19 cellular contexts compared by ENCODE assay signal in the genomic region with DNA sequence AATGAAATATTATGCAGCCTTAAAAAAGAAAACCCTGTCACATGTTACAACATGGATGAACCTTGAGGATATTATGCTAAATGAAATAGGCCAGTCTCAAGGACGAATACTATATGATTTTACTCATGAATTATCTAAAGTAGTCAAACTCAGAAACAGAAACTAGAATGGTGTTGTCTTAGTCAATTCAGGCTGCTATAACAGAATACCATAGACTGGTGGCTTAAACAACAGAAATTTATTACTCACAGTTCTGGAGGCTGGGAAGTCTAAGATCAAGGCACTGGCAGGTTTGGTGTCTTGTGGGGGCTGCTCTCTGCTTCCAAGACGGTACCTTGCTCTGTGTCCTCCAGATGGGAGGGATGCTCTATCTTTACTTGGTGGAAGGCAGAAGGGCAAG.
DNase-seq lines count a peak whose midpoint lies in the region; ATAC-seq and FAIRE-seq lines count a peak whose summit lies in the region.
"Had no signal": no experiment of that assay in that cellular context is flagged by ENCODE, and none has a peak within 500 bp of the region (broad histone marks: within the 10 kb centered on the region; RNA-seq: fewer than 3 reads in every experiment).

No MANE protein-coding gene starts in this region.

- DNase-seq in GM18507 (ENCODE audit: extremely low spot score, insufficient read length, low read depth) (no peak), Right ventricle myocardium inferior (ENCODE audit: missing footprints) (no peak)
- DNase-seq: 8988T, AML-193, H9, MV-4-11, NCI-H1694, NCI-H2081, NCI-H2171, NCI-H345, OCI-M1, T-helper 9 cell had no signal

- intact Hi-C loops in Right ventricle myocardium inferior (cut with DNase I), result no loop called here

- ATAC-seq in GM19395 (IDR thresholded peaks at IDR 0.05; ENCODE audit: unreplicated experiment), result peak; percentile 19
- ATAC-seq in HG02938 (IDR thresholded peaks at IDR 0.05; ENCODE audit: unreplicated experiment), result peak; percentile 47
- ATAC-seq in HG03432 (IDR thresholded peaks at IDR 0.05; ENCODE audit: unreplicated experiment), result peak; percentile 22
- ATAC-seq in HG02571 (IDR thresholded peaks at IDR 0.05; ENCODE audit: unreplicated experiment), result no peak
- no peak for ATAC-seq in Right ventricle myocardium inferior
- no peak for ATAC-seq in GM21529 (IDR thresholded peaks at IDR 0.05; ENCODE audit: unreplicated experiment)

- peak; percentile 50 for FAIRE-seq in GM18507 (lab: Jason Lieb, UNC)
- FAIRE-seq: G401.6, RCC 7860 had no signal

Comparison
In these comparisons a context has a peak if more than half of its experiments do, and no peak if none do; other contexts are left out.
1. ATAC-seq: peak in GM19395 (single experiment), HG02938 (single experiment) and HG03432 (single experiment); none in HG02571 (single experiment), Right ventricle myocardium inferior (single experiment) and GM21529 (single experiment).